In the genomic region with DNA sequence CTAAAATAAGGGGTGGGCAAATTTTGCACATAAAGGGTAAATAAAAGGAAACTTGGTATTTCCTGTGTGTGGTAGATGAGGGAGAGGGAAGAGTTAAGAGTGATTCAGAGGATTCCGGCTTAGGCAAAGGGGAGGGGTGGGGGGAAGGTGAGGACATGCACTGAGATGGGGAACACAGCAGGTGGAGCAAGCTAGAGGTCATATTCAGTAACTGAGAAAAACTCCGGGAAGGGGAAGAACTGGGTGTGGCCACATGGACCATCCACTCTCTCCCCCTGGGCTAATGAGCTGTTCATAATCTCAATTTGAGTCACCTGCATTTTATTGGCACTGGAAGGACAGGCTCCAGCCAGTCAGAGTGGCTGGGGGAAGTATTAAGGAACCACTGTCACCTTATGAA, we compare ENCODE assay signal across 1 cellular context.
TF ChIP-seq lines count a peak whose summit lies in the region.

No MANE protein-coding gene starts in this region.

TF ChIP-seq in WTC11, 78 proteins besides CTCF, POLR2A, EP300 and RAD21:
- TF ChIP-seq, protein P1, sequence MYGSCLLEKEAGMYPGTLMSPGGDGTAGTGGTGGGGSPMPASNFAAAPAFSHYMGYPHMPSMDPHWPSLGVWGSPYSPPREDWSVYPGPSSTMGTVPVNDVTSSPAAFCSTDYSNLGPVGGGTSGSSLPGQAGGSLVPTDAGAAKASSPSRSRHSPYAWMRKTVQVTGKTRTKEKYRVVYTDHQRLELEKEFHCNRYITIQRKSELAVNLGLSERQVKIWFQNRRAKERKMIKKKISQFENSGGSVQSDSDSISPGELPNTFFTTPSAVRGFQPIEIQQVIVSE (CRISPR knock-in tag; IDR thresholded peaks at IDR 0.05; ENCODE audit: borderline replicate concordance), result no peak
- TF ChIP-seq SP1 (CRISPR knock-in tag; conservative IDR thresholded peaks at IDR 0.05), result no peak
- no peak for TF ChIP-seq AFF4 (CRISPR knock-in tag; IDR thresholded peaks at IDR 0.05; ENCODE audit: borderline replicate concordance)
- TF ChIP-seq PRDM15 (CRISPR knock-in tag; IDR thresholded peaks at IDR 0.05), result no peak
- TF ChIP-seq, protein P2, sequence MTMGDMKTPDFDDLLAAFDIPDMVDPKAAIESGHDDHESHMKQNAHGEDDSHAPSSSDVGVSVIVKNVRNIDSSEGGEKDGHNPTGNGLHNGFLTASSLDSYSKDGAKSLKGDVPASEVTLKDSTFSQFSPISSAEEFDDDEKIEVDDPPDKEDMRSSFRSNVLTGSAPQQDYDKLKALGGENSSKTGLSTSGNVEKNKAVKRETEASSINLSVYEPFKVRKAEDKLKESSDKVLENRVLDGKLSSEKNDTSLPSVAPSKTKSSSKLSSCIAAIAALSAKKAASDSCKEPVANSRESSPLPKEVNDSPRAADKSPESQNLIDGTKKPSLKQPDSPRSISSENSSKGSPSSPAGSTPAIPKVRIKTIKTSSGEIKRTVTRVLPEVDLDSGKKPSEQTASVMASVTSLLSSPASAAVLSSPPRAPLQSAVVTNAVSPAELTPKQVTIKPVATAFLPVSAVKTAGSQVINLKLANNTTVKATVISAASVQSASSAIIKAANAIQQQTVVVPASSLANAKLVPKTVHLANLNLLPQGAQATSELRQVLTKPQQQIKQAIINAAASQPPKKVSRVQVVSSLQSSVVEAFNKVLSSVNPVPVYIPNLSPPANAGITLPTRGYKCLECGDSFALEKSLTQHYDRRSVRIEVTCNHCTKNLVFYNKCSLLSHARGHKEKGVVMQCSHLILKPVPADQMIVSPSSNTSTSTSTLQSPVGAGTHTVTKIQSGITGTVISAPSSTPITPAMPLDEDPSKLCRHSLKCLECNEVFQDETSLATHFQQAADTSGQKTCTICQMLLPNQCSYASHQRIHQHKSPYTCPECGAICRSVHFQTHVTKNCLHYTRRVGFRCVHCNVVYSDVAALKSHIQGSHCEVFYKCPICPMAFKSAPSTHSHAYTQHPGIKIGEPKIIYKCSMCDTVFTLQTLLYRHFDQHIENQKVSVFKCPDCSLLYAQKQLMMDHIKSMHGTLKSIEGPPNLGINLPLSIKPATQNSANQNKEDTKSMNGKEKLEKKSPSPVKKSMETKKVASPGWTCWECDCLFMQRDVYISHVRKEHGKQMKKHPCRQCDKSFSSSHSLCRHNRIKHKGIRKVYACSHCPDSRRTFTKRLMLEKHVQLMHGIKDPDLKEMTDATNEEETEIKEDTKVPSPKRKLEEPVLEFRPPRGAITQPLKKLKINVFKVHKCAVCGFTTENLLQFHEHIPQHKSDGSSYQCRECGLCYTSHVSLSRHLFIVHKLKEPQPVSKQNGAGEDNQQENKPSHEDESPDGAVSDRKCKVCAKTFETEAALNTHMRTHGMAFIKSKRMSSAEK (CRISPR knock-in tag; IDR thresholded peaks at IDR 0.05; ENCODE audit: borderline replicate concordance), result no peak
- TF ChIP-seq, protein P3, sequence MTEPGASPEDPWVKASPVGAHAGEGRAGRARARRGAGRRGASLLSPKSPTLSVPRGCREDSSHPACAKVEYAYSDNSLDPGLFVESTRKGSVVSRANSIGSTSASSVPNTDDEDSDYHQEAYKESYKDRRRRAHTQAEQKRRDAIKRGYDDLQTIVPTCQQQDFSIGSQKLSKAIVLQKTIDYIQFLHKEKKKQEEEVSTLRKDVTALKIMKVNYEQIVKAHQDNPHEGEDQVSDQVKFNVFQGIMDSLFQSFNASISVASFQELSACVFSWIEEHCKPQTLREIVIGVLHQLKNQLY (CRISPR knock-in tag; IDR thresholded peaks at IDR 0.05), result no peak
- TF ChIP-seq ZNF396 (CRISPR knock-in tag; IDR thresholded peaks at IDR 0.05; ENCODE audit: borderline replicate concordance), result no peak
- no peak for TF ChIP-seq SOX15 (CRISPR knock-in tag; IDR thresholded peaks at IDR 0.05)
- TF ChIP-seq KAT7 (CRISPR knock-in tag; IDR thresholded peaks at IDR 0.05; ENCODE audit: borderline replicate concordance), result no peak
- TF ChIP-seq EMX1 (CRISPR knock-in tag; IDR thresholded peaks at IDR 0.05), result no peak
- TF ChIP-seq, protein P4, sequence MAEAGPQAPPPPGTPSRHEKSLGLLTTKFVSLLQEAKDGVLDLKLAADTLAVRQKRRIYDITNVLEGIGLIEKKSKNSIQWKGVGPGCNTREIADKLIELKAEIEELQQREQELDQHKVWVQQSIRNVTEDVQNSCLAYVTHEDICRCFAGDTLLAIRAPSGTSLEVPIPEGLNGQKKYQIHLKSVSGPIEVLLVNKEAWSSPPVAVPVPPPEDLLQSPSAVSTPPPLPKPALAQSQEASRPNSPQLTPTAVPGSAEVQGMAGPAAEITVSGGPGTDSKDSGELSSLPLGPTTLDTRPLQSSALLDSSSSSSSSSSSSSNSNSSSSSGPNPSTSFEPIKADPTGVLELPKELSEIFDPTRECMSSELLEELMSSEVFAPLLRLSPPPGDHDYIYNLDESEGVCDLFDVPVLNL (CRISPR knock-in tag; IDR thresholded peaks at IDR 0.05; ENCODE audit: borderline replicate concordance, low read depth), result no peak
- TF ChIP-seq, protein P5, sequence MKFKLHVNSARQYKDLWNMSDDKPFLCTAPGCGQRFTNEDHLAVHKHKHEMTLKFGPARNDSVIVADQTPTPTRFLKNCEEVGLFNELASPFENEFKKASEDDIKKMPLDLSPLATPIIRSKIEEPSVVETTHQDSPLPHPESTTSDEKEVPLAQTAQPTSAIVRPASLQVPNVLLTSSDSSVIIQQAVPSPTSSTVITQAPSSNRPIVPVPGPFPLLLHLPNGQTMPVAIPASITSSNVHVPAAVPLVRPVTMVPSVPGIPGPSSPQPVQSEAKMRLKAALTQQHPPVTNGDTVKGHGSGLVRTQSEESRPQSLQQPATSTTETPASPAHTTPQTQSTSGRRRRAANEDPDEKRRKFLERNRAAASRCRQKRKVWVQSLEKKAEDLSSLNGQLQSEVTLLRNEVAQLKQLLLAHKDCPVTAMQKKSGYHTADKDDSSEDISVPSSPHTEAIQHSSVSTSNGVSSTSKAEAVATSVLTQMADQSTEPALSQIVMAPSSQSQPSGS (CRISPR knock-in tag; IDR thresholded peaks at IDR 0.05; ENCODE audit: borderline replicate concordance, low read depth), result no peak
- no peak for TF ChIP-seq ZNF281 (CRISPR knock-in tag; IDR thresholded peaks at IDR 0.05)
- no peak for TF ChIP-seq ZMAT4 (CRISPR knock-in tag; IDR thresholded peaks at IDR 0.05)
- TF ChIP-seq NFYB (CRISPR knock-in tag; conservative IDR thresholded peaks at IDR 0.05; ENCODE audit: low read depth), result no peak
- TF ChIP-seq JUN (CRISPR knock-in tag; IDR thresholded peaks at IDR 0.05), result no peak
- TF ChIP-seq ATF6 (CRISPR knock-in tag; IDR thresholded peaks at IDR 0.05), result no peak
